In the genomic region with DNA sequence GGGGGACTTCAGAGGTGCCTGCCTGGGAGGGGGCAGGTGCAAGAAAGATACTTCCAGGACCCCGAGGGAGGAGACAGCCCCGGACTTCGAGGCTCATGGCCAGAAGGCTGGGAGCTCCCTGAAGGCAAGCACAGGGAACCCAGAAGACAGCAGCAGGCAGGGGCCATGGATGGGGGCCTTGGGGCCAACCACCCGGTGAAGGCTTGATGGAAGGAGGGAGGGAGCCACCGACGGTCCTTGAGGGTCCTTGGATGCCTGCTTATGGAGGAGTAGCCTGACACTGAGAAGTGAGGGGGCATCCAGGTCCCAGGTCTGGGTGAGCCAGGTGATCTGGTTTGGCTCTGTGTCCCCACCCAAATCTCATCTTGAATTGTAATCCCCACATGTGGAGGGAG, we compare ENCODE assay signal across 27 cellular contexts.
"Had no signal": no experiment of that assay in that cellular context is flagged by ENCODE, and none has a peak within 500 bp of the region (broad histone marks: within the 10 kb centered on the region; RNA-seq: fewer than 3 reads in every experiment).

No MANE protein-coding gene starts in this region.

- H3K36me3 Mint-ChIP-seq: naive thymus-derived CD8-positive, alpha-beta T cell; natural killer cell treated with Interleukin-12 subunit alpha and Interleukin-12 subunit beta and Interleukin-15 and Interleukin-18, amount 100 ng/mL, for 72 hours had no signal

- H3K27ac ChIP-seq: ovary, parathyroid adenoma, psoas muscle, right lobe of liver, sigmoid colon, stomach, thoracic aorta, tibial nerve, upper lobe of left lung, vagina had no signal

- H3K36me3 ChIP-seq: ovary, right lobe of liver, sigmoid colon, stomach, thoracic aorta, thyroid gland, upper lobe of left lung, vagina had no signal

- H3K9me3 ChIP-seq: ovary, psoas muscle, right lobe of liver, sigmoid colon, thoracic aorta, thyroid gland, vagina had no signal

- H2AFZ ChIP-seq: parathyroid adenoma had no signal

- H3K4me3 Mint-ChIP-seq: naive thymus-derived CD8-positive, alpha-beta T cell; natural killer cell treated with Interleukin-12 subunit alpha and Interleukin-12 subunit beta and Interleukin-15 and Interleukin-18, amount 100 ng/mL, for 72 hours; nephron progenitor cell; neural crest cell; stimulated activated naive B cell treated with anti-CD40 and anti-IgM and Interleukin-4, amounts not matched to agents 10 μg/mL and 1 μg/mL and 100 μg/mL, for 72 hours; stimulated activated naive CD8-positive, alpha-beta T cell treated with anti-CD3 and anti-CD28 coated beads, Interleukin-15, Interleukin-2, amounts not matched to agents 100 ng/mL and 50 ng/mL, for 24 hours had no signal

- ATAC-seq: naive thymus-derived CD8-positive, alpha-beta T cell; natural killer cell treated with Interleukin-12 subunit alpha and Interleukin-12 subunit beta and Interleukin-15 and Interleukin-18, amount 100 ng/mL, for 72 hours; psoas muscle; right lobe of liver; stimulated activated naive B cell treated with anti-CD40 and anti-IgM and Interleukin-4, amounts not matched to agents 10 μg/mL and 1 μg/mL and 100 μg/mL, for 72 hours had no signal

- H3K9ac ChIP-seq: parathyroid adenoma had no signal

- H3K27me3 ChIP-seq: ovary, right lobe of liver, sigmoid colon, stomach, thyroid gland, tibial nerve, upper lobe of left lung, vagina had no signal

- H3K9me3 Mint-ChIP-seq: naive thymus-derived CD8-positive, alpha-beta T cell; natural killer cell treated with Interleukin-12 subunit alpha and Interleukin-12 subunit beta and Interleukin-15 and Interleukin-18, amount 100 ng/mL, for 72 hours; stimulated activated naive CD8-positive, alpha-beta T cell treated with anti-CD3 and anti-CD28 coated beads, Interleukin-15, Interleukin-2, amounts not matched to agents 100 ng/mL and 50 ng/mL, for 24 hours had no signal

- H3K79me2 ChIP-seq: parathyroid adenoma had no signal

- H3K4me3 ChIP-seq: ovary, psoas muscle, right lobe of liver, sigmoid colon, stomach, thoracic aorta, thyroid gland, tibial nerve, upper lobe of left lung, vagina had no signal

- H3K27me3 Mint-ChIP-seq: naive thymus-derived CD8-positive, alpha-beta T cell; natural killer cell treated with Interleukin-12 subunit alpha and Interleukin-12 subunit beta and Interleukin-15 and Interleukin-18, amount 100 ng/mL, for 72 hours; progenitor cell of endocrine pancreas; stimulated activated naive CD8-positive, alpha-beta T cell treated with anti-CD3 and anti-CD28 coated beads, Interleukin-15, Interleukin-2, amounts not matched to agents 100 ng/mL and 50 ng/mL, for 24 hours had no signal

- H3K27ac Mint-ChIP-seq: nephron progenitor cell; progenitor cell of endocrine pancreas; stimulated activated naive B cell treated with anti-CD40 and anti-IgM and Interleukin-4, amounts not matched to agents 10 μg/mL and 1 μg/mL and 100 μg/mL, for 72 hours; stimulated activated naive CD8-positive, alpha-beta T cell treated with anti-CD3 and anti-CD28 coated beads, Interleukin-15, Interleukin-2, amounts not matched to agents 100 ng/mL and 50 ng/mL, for 24 hours had no signal

- DNase-seq: naive thymus-derived CD8-positive, alpha-beta T cell; nephron progenitor cell; occipital lobe; ovary; psoas muscle; right lobe of liver; sigmoid colon; small intestine; stimulated activated CD4-positive, alpha-beta T cell treated with anti-CD3 and anti-CD28 coated beads, Interleukin-12 subunit alpha, Interleukin-12 subunit beta, amount 100 ng/mL, for 4 hours; stimulated activated CD4-positive, alpha-beta T cell treated with anti-CD3 and anti-CD28 coated beads, Interleukin-1b, Interleukin-23, amount 100 ng/mL, for 48 hours; stimulated activated CD4-positive, alpha-beta T cell treated with anti-CD3 and anti-CD28 coated beads, Interleukin-4, amount 100 ng/mL, for 1 hour; stimulated activated CD4-positive, alpha-beta T cell treated with anti-CD3 and anti-CD28 coated beads, Interleukin-4, amount 100 ng/mL, for 4 hours; stimulated activated CD8-positive, alpha-beta memory T cell treated with anti-CD3 and anti-CD28 coated beads, Interleukin-4, amount 100 ng/mL, for 48 hours; stimulated activated naive B cell treated with anti-CD40 and anti-IgM and Interleukin-4, amounts not matched to agents 10 μg/mL and 1 μg/mL and 100 μg/mL, for 72 hours; stimulated activated naive CD4-positive, alpha-beta T cell treated with Interleukin-2 at 50 U/mL for 16 hours; stomach; thyroid gland; trophoblast cell; upper lobe of left lung had no signal

- H3K4me1 ChIP-seq: parathyroid adenoma, psoas muscle, right lobe of liver had no signal
